Comparison of ENCODE assay signal across 1 cellular context in genomic region chr2:231780909-231781797, GRCh38.
TF ChIP-seq lines count a peak whose summit lies in the region.

PDE6D (minus strand) TSS chr2:231781282; CDS start chr2:231781114, 168 bp downstream.

TF ChIP-seq in K562, 482 proteins besides CTCF, POLR2A, EP300 and RAD21 (continued from another document and continues in another):
- TF ChIP-seq ZBTB8A (IDR thresholded peaks at IDR 0.05; ENCODE audit: partially characterized antibody) (peak; percentile 74), ZNF77 (CRISPR knock-in tag; IDR thresholded peaks at IDR 0.05) (no peak), ZNF407 (IDR thresholded peaks at IDR 0.05; ENCODE audit: low read depth) (no peak), CTBP1 (IDR thresholded peaks at IDR 0.05; ENCODE audit: borderline replicate concordance) (peak; percentile 25; the same call in 1 of the 2 replicates), EHMT2 (IDR thresholded peaks at IDR 0.05) (no peak), E2F8 (IDR thresholded peaks at IDR 0.05; ENCODE audit: low read depth, partially characterized antibody) (peak; percentile 56), THRAP3 (IDR thresholded peaks at IDR 0.05; ENCODE audit: borderline replicate concordance) (no peak), HDAC3 (IDR thresholded peaks at IDR 0.05; ENCODE audit: borderline replicate concordance, partially characterized antibody) (no peak), ZNF23 (CRISPR knock-in tag; IDR thresholded peaks at IDR 0.05) (no peak), LCOR (CRISPR knock-in tag; IDR thresholded peaks at IDR 0.05) (0 out of 2 replicates have a peak, but pooled peaks have one; percentile 61), ATF3 (IDR thresholded peaks at IDR 0.05) (no peak), ATF3 (CRISPR knock-in tag; conservative IDR thresholded peaks at IDR 0.05) (no peak), PRDM10 (IDR thresholded peaks at IDR 0.05; ENCODE audit: partially characterized antibody) (peak; percentile 46), ZNF347 (CRISPR knock-in tag; IDR thresholded peaks at IDR 0.05; ENCODE audit: low read depth) (no peak), TRIM28 (IDR thresholded peaks at IDR 0.05) (no peak), KLF10 (CRISPR knock-in tag; IDR thresholded peaks at IDR 0.05) (no peak), ZBTB40 (IDR thresholded peaks at IDR 0.05) (peak; percentile 91), ZBTB40 (CRISPR knock-in tag; IDR thresholded peaks at IDR 0.05) (no peak), ZBTB17 (CRISPR knock-in tag; IDR thresholded peaks at IDR 0.05) (no peak), FOXP1 (CRISPR knock-in tag; IDR thresholded peaks at IDR 0.05) (no peak), ZNF212 (CRISPR knock-in tag; IDR thresholded peaks at IDR 0.05) (no peak), ZNF280A (IDR thresholded peaks at IDR 0.05; ENCODE audit: low read depth, partially characterized antibody) (no peak), ZNF143 (CRISPR knock-in tag; IDR thresholded peaks at IDR 0.05) (peak; percentile 98), SETDB1 (IDR thresholded peaks at IDR 0.05; ENCODE audit: low read length) (no peak), IRF9 (tag; IDR thresholded peaks at IDR 0.05) (no peak), CBFA2T2 (conservative IDR thresholded peaks at IDR 0.05) (no peak), NR2C1 (IDR thresholded peaks at IDR 0.05) (peak; percentile 56), NR2C1 (tag; IDR thresholded peaks at IDR 0.05) (peak; percentile 83)
